Comparison of ENCODE assay signal across 13 cellular contexts in the genomic region with DNA sequence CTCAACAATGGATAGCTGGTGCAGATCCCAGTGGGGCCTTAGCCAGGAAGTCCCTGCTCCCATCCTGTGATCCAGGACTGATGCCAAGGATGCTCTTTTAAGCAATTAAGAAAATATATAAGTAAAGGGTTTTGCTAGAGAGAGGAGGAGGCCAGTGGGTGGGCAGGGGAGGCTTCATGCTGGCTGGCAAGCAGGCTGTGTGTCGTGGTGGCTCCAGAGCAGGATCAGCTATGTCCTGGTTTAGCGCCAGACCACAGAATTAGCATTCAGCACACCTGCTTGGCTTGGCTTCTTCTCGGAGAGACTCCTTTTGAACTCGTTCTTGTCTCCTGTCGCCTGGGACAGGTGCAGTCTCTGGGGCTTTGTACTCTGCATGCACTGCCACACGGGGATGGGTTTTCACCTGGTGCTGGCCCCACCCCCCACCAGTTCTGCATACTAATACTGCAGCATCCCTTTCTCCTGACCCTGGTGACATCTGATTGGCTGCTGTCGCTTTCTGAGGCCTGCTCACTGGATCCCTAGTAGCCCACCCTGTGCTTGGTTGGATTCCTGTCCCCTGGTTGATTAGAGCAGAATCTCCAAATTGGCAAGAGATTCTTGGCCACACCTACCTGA.
A peak's percentile ranks its signal among the peaks of the same experiment; 100 is the strongest.
DNase-seq lines count a peak whose midpoint lies in the region; FAIRE-seq and TF ChIP-seq lines count a peak whose summit lies in the region.
"Had no signal": no experiment of that assay in that cellular context is flagged by ENCODE, and none has a peak within 500 bp of the region (broad histone marks: within the 10 kb centered on the region; RNA-seq: fewer than 3 reads in every experiment).

No MANE protein-coding gene starts in this region.

- no peak overlapping the region for H3K27ac ChIP-seq in BLaER1 treated with 17β-estradiol and CSF1 and Interleukin-3, amounts not matched to agents 10 nM and 100 nM
- H3K27ac ChIP-seq in H1 (ENCODE audit: low read depth, low read length): peak overlapping the region; percentile 27; the same call in 1 of the 2 replicates
- H3K27ac ChIP-seq in neuronal stem cell (replicated peaks; ENCODE audit: low read length): no peak overlapping the region
- H3K27ac ChIP-seq in transverse colon: no peak overlapping the region
- H3K27ac ChIP-seq in esophagus muscularis mucosa (replicated peaks in 1 of 4): no peak overlapping the region

- no peak for TF ChIP-seq EP300 in H1 (IDR thresholded peaks at IDR 0.05; ENCODE audit: borderline replicate concordance in 1 of 2, low read depth in 2 of 2, low read length in 2 of 2)
- TF ChIP-seq EP300 in transverse colon (IDR thresholded peaks at IDR 0.05; ENCODE audit: low read depth): no peak
- no peak for TF ChIP-seq EP300 in esophagus muscularis mucosa (IDR thresholded peaks at IDR 0.05)

- H3K4me1 ChIP-seq in BLaER1 treated with 17β-estradiol and CSF1 and Interleukin-3, amounts not matched to agents 10 nM and 100 nM: peaks cover 26 to 80% (median 71%) of the 10 kb centered on the region in 10 experiments
- peaks cover 0 to 17% (median 3%) of the 10 kb centered on the region in 4 experiments; a peak in 5 of 7 replicates for H3K4me1 ChIP-seq in H1 (replicated peaks in 1 of 4; ENCODE audit: control insufficient read depth in 3 of 4, insufficient read depth in 4 of 4, low read length in 3 of 4)
- peaks cover 0 to 1% of the 10 kb centered on the region in 2 donors for H3K4me1 ChIP-seq in neuronal stem cell (ENCODE audit: control insufficient read depth in 2 of 2, insufficient read depth in 1 of 2, low read depth in 1 of 2, low read length in 2 of 2)
- peaks cover 0 to 3% (median 0%) of the 10 kb centered on the region in 4 donors for H3K4me1 ChIP-seq in transverse colon
- peaks cover 9 to 25% (median 19%) of the 10 kb centered on the region in 4 donors for H3K4me1 ChIP-seq in esophagus muscularis mucosa

- H3K4ac ChIP-seq in H1 (replicated peaks; ENCODE audit: insufficient read length, low read depth, low read length) (no peak overlapping the region), neuronal stem cell (ENCODE audit: low read length) (no peak overlapping the region)

- CTCF ChIA-PET in H1 (lab: Charles Lee; ENCODE audit: partially characterized antibody): interaction anchor here (1.0 to 8.2 kb wide), 7 partner anchors 10 to 113 kb away, joined by 3 to 117 read pairs (median 11); no protein-coding TSS in a partner anchor

- WGBS in H1 (ENCODE audit: extremely low coverage in 1 of 2, insufficient coverage in 1 of 2, insufficient read length in 1 of 2, insufficient replicate concordance in 2 of 2, low coverage in 1 of 2, low lambda C conversion rate in 2 of 2, missing lambda C conversion rate in 1 of 2), 2 experiments: 70% methylated on average over 6 of the region's 7 CpGs; no CpG with 5 or more reads in 1 of the 2 experiments
- WGBS in neuronal stem cell (ENCODE audit: extremely low coverage in 2 of 2, insufficient read length in 2 of 2, insufficient replicate concordance in 1 of 2), 2 donors: no CpG with 5 or more reads among the region's 7 CpGs
- whole genome bisulfite sequencing in transverse colon (ENCODE audit: low coverage in 1 of 2), 2 donors: 53% methylated on average over 7 of the region's 7 CpGs; no CpG with 5 or more reads in 1 of the 2 donors
- WGBS in esophagus muscularis mucosa: 66% methylated on average over 4 of the region's 7 CpGs

- no peak overlapping the region for H3K18ac ChIP-seq in H1 (ENCODE audit: extremely low read depth, low read length)
- no peak overlapping the region for H3K18ac ChIP-seq in neuronal stem cell (ENCODE audit: low read length)

- H3K4me3 ChIP-seq in BLaER1 treated with 17β-estradiol and CSF1 and Interleukin-3, amounts not matched to agents 10 nM and 100 nM: no peak overlapping the region
- no peak overlapping the region for H3K4me3 ChIP-seq in H7 (ENCODE audit: insufficient read depth, low read depth, low read length)
- no peak overlapping the region for H3K4me3 ChIP-seq in H1 (ENCODE audit: extremely low read depth in 1 of 4, insufficient read depth in 2 of 4, low read depth in 3 of 4, low read length in 4 of 4)
- H3K4me3 ChIP-seq in neuronal stem cell (ENCODE audit: low read length in 2 of 2): no peak overlapping the region
- no peak overlapping the region for H3K4me3 ChIP-seq in transverse colon
- no peak overlapping the region for H3K4me3 ChIP-seq in esophagus muscularis mucosa

- no peak for FAIRE-seq in H1 (lab: Jason Lieb, UNC)
- FAIRE-seq in H54 (lab: Jason Lieb, UNC): no peak
- FAIRE-seq: HTR-8/SVneo, small intestine had no signal

- H2BK120ac ChIP-seq in H1 (replicated peaks; ENCODE audit: low read depth, low read length): no peak overlapping the region
- H2BK120ac ChIP-seq in neuronal stem cell (ENCODE audit: low read depth, low read length): no peak overlapping the region

- H4K5ac ChIP-seq in H1 (ENCODE audit: insufficient read length, low read depth, low read length): no peak overlapping the region

- H2AK5ac ChIP-seq in H1 (ENCODE audit: low read depth, low read length) (no peak overlapping the region), neuronal stem cell (ENCODE audit: low read depth, low read length) (no peak overlapping the region)

- in situ Hi-C loops in transverse colon (cut with MboI; ENCODE audit: low pct_ligation_motif_present in 1 of 4, low pct_unique_long_range_greater_than_20kb in 1 of 4, low sequenced_read_pairs in 3 of 4): loop anchor here in 1 of 4 donors (25.0 kb wide), 1 partner anchor 128 kb away; no protein-coding TSS in a partner anchor

- no peaks in the 10 kb centered on the region for H3K9me3 ChIP-seq in BLaER1 treated with 17β-estradiol and CSF1 and Interleukin-3, amounts not matched to agents 10 nM and 100 nM (replicated peaks in 1 of 11)
- no peaks in the 10 kb centered on the region for H3K9me3 ChIP-seq in H1 (ENCODE audit: insufficient read depth in 2 of 2, low read depth in 1 of 2, low read length in 1 of 2)
- no peaks in the 10 kb centered on the region for H3K9me3 ChIP-seq in neuronal stem cell (replicated peaks in 1 of 2; ENCODE audit: control insufficient read depth in 2 of 2, insufficient read depth in 1 of 2, low read depth in 1 of 2, low read length in 2 of 2)
- no peaks in the 10 kb centered on the region for H3K9me3 ChIP-seq in transverse colon
- no peaks in the 10 kb centered on the region for H3K9me3 ChIP-seq in esophagus muscularis mucosa

- H2AFZ ChIP-seq in H1 (ENCODE audit: low read length) (no peak overlapping the region), neuronal stem cell (ENCODE audit: low read length) (no peak overlapping the region)

- H4K8ac ChIP-seq in H1 (ENCODE audit: extremely low read depth, insufficient read depth, low read length) (no peak overlapping the region), neuronal stem cell (ENCODE audit: low read depth, low read length) (no peak overlapping the region)

- H3K27me3 ChIP-seq in BLaER1 treated with 17β-estradiol and CSF1 and Interleukin-3, amounts not matched to agents 10 nM and 100 nM: no peaks in the 10 kb centered on the region
- H3K27me3 ChIP-seq in H7 (ENCODE audit: control insufficient read depth, insufficient read depth, low read length) (no peaks in the 10 kb centered on the region), H1 (replicated peaks in 1 of 4; ENCODE audit: control insufficient read depth in 3 of 4, extremely low read depth in 1 of 4, insufficient read depth in 3 of 4, low read length in 3 of 4) (no peaks in the 10 kb centered on the region), neuronal stem cell (ENCODE audit: control insufficient read depth in 3 of 3, insufficient read depth in 3 of 3, low read depth in 1 of 3, low read length in 3 of 3) (no peaks in the 10 kb centered on the region), transverse colon (no peaks in the 10 kb centered on the region), esophagus muscularis mucosa (no peaks in the 10 kb centered on the region)

- peaks cover under 1 to 98% (median 86%) of the 10 kb centered on the region in 11 experiments; a peak in 19 of 22 replicates for H4K20me1 ChIP-seq in BLaER1 treated with 17β-estradiol and CSF1 and Interleukin-3, amounts not matched to agents 10 nM and 100 nM
- H4K20me1 ChIP-seq in H1 (replicated peaks in 1 of 2; ENCODE audit: control insufficient read depth in 1 of 2, insufficient read depth in 2 of 2, low read length in 2 of 2): peaks cover 0 to 9% of the 10 kb centered on the region in 2 experiments

- TF ChIP-seq POLR2A in H1 (IDR thresholded peaks at IDR 0.05; ENCODE audit: control extremely low read depth in 1 of 2, low read depth in 2 of 2, low read length in 2 of 2): no peak
- no peak for TF ChIP-seq POLR2A in transverse colon (IDR thresholded peaks at IDR 0.05)
- no peak for TF ChIP-seq POLR2A in H54 (IDR thresholded peaks at IDR 0.05; ENCODE audit: low read depth, low read length)
- TF ChIP-seq POLR2A in esophagus muscularis mucosa (IDR thresholded peaks at IDR 0.05; ENCODE audit: low read depth): no peak

- H2BK12ac ChIP-seq in H1 (ENCODE audit: low read depth, low read length): no peak overlapping the region
- no peak overlapping the region for H2BK12ac ChIP-seq in neuronal stem cell (ENCODE audit: low read length)

- no peaks in the 10 kb centered on the region; the same call in 1 of the 2 replicates for H3K79me1 ChIP-seq in H1 (ENCODE audit: low read depth, low read length)
- H3K79me1 ChIP-seq in neuronal stem cell (ENCODE audit: low read depth, low read length): no peaks in the 10 kb centered on the region

- TF ChIP-seq RAD21 in H1 (IDR thresholded peaks at IDR 0.05 in 1 of 2, conservative IDR thresholded peaks at IDR 0.05 in 1 of 2; ENCODE audit: low read depth in 2 of 2, low read length in 2 of 2): no peak

- no peak overlapping the region for H3K23ac ChIP-seq in H1 (ENCODE audit: insufficient read length)
- no peak overlapping the region for H3K23ac ChIP-seq in neuronal stem cell (ENCODE audit: low read depth, low read length, poor library complexity)

- H2BK15ac ChIP-seq in H1 (ENCODE audit: low read length) (no peak overlapping the region), neuronal stem cell (ENCODE audit: low read length) (no peak overlapping the region)

- no peak overlapping the region for H2BK20ac ChIP-seq in H1 (ENCODE audit: low read length)

- H2BK5ac ChIP-seq in H1 (ENCODE audit: low read depth, low read length): 0 out of 2 replicates have a peak overlapping the region, but pooled peaks have one; percentile 24
- no peak overlapping the region for H2BK5ac ChIP-seq in neuronal stem cell (ENCODE audit: low read length)

- peak overlapping the region in 5 of 11 experiments; percentile 18 to 69 (median 52); a peak in 5 of 22 replicates for H3K9ac ChIP-seq in BLaER1 treated with 17β-estradiol and CSF1 and Interleukin-3, amounts not matched to agents 10 nM and 100 nM
- H3K9ac ChIP-seq in H1 (replicated peaks in 1 of 4; ENCODE audit: extremely low read depth in 1 of 4, low read depth in 3 of 4, low read length in 3 of 4): no peak overlapping the region
- no peak overlapping the region for H3K9ac ChIP-seq in neuronal stem cell (ENCODE audit: low read depth, low read length, poor library complexity)

- H3K23me2 ChIP-seq in H1 (ENCODE audit: low read depth, low read length): no peaks in the 10 kb centered on the region

- DNase-seq in H7 (peak; percentile 84), NCI-H526 treated with DMSO at 0.1 percent for 48 hours (lab: John Stamatoyannopoulos, UW) (peak; percentile 83), H1 (ENCODE audit: low read depth in 1 of 2, low spot score in 2 of 2) (no peak), neuronal stem cell (ENCODE audit: low spot score) (no peak), transverse colon (no peak), H54 (ENCODE audit: insufficient read length, low spot score) (no peak), esophagus muscularis mucosa (ENCODE audit: extremely low spot score) (no peak)
- DNase-seq: activated CD4-positive, alpha-beta T cell treated with anti-CD3 and anti-CD28 coated beads, Interleukin-2, amount 10 ng/mL, durations not matched to agents 7 days and 5 days; amygdala; NCI-H1694 treated with DMSO at 0.1 percent for 48 hours; small intestine had no signal

- POLR2A ChIA-PET in H1 (lab: Charles Lee; ENCODE audit: partially characterized antibody): interaction anchor here (0.6 kb wide), 2 partner anchors 216 to 420 kb away, joined by 3 read pairs; no protein-coding TSS in a partner anchor

- no peak overlapping the region for H4K91ac ChIP-seq in H1 (replicated peaks; ENCODE audit: insufficient read length, low read length)
- H4K91ac ChIP-seq in neuronal stem cell (ENCODE audit: low read depth, low read length, poor library complexity): no peak overlapping the region

- intact Hi-C loops in transverse colon (cut with DNase I; ENCODE audit: low total_unique reads): loop anchor here (10.0 kb wide), 1 partner anchor 95 kb away; a partner anchor contains a TSS
- intact Hi-C loops in esophagus muscularis mucosa (cut with DNase I): loop anchor here (10.0 kb wide), 1 partner anchor 165 kb away; a partner anchor contains a TSS

- H3K14ac ChIP-seq in H1 (ENCODE audit: insufficient read length) (no peak overlapping the region), neuronal stem cell (ENCODE audit: low read length) (no peak overlapping the region)

- peak overlapping the region; percentile 63 to 96 (median 77) for H3K4me2 ChIP-seq in BLaER1 treated with 17β-estradiol and CSF1 and Interleukin-3, amounts not matched to agents 10 nM and 100 nM
- no peak overlapping the region for H3K4me2 ChIP-seq in H1 (ENCODE audit: insufficient read depth in 1 of 2, low read depth in 2 of 2, low read length in 2 of 2)
- H3K4me2 ChIP-seq in neuronal stem cell (ENCODE audit: insufficient read depth, low read length, poor library complexity, severe bottlenecking): no peak overlapping the region

- TF ChIP-seq CTCF in H1 (IDR thresholded peaks at IDR 0.05; ENCODE audit: control extremely low read depth in 1 of 3, insufficient read depth in 1 of 3, low read depth in 1 of 3, low read length in 3 of 3) (no peak), transverse colon (IDR thresholded peaks at IDR 0.05) (no peak), esophagus muscularis mucosa (IDR thresholded peaks at IDR 0.05) (no peak)

- peaks cover 56 to 89% (median 81%) of the 10 kb centered on the region in 11 experiments for H3K36me3 ChIP-seq in BLaER1 treated with 17β-estradiol and CSF1 and Interleukin-3, amounts not matched to agents 10 nM and 100 nM
- peaks cover 19% of the 10 kb centered on the region for H3K36me3 ChIP-seq in H7 (replicated peaks; ENCODE audit: control insufficient read depth, insufficient read depth, low read length)
- H3K36me3 ChIP-seq in H1 (ENCODE audit: control insufficient read depth in 2 of 4, insufficient read depth in 4 of 4, low read length in 3 of 4): peaks cover 9 to 20% (median 15%) of the 10 kb centered on the region in 4 experiments; a peak in 6 of 8 replicates
- H3K36me3 ChIP-seq in neuronal stem cell (replicated peaks in 1 of 2; ENCODE audit: control insufficient read depth in 2 of 2, insufficient read depth in 2 of 2, low read length in 2 of 2): peaks cover 32 to 86% of the 10 kb centered on the region in 2 donors
- H3K36me3 ChIP-seq in transverse colon: peaks cover 0 to 56% (median 22%) of the 10 kb centered on the region in 4 donors
- H3K36me3 ChIP-seq in esophagus muscularis mucosa: peaks cover 52 to 100% (median 93%) of the 10 kb centered on the region in 4 donors

- no peak overlapping the region for H3K56ac ChIP-seq in H1 (replicated peaks; ENCODE audit: insufficient read length, low read depth, low read length)

- H3K79me2 ChIP-seq in H1 (ENCODE audit: control insufficient read depth in 1 of 2, insufficient read depth in 2 of 2, low read length in 2 of 2): no peaks in the 10 kb centered on the region

Comparison
In these comparisons a context has a peak if more than half of its experiments do, and no peak if none do; other contexts are left out.
1. H3K4me2 ChIP-seq: peak in BLaER1 treated with 17β-estradiol and CSF1 and Interleukin-3, amounts not matched to agents 10 nM and 100 nM (11 of 11); none in H1 (0 of 2) and neuronal stem cell (single experiment).
2. DNase-seq: peak in H7 (single experiment) and NCI-H526 treated with DMSO at 0.1 percent for 48 hours (single experiment); none in H1 (0 of 2), neuronal stem cell (single experiment), transverse colon (single experiment), H54 (single experiment) and esophagus muscularis mucosa (single experiment).